In the genomic region with DNA sequence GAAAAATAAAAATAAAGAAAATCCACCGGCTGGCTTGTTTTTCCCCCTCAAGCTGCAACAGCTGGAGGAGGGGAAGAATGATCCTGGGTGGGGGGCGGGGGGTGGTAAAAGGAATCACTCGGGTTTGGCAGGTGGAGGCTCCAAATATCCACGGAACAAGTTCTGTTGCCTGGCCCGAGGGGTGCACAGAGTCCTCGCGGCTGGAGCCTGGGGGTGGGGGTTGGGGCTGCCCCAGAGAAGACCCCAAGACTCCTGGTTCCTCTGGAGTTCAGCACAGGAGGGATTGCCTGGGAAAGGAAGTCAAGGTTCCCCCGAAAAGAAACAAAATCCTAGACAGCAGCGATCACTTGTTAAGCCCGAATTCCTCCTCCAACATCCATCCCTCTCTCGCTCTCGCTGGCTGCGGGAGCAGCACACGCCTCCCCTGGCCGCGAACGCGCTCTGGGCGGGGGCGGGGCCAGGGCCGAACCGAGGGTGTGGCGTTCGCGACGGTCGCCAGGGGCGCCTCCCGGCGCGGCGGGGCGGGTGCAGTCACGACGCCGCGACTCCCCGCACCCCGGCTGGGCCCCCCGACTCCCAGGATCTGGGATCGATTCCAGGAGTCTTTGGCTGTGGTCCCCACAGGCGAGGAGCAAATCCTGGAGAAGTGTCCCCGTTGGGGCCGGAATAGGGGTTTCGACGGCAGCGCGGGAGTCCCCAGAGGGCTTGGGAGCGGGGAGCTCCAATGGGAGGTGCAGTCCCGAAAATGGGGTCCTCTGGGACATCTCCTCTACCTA, we compare ENCODE assay signal across 9 cellular contexts.
DNase-seq lines count a peak whose midpoint lies in the region; ATAC-seq and TF ChIP-seq lines count a peak whose summit lies in the region.
"Had no signal": no experiment of that assay in that cellular context is flagged by ENCODE, and none has a peak within 500 bp of the region (broad histone marks: within the 10 kb centered on the region; RNA-seq: fewer than 3 reads in every experiment).

A gene (minus strand): TSS at position 443 of the 776 bp plus-strand sequence. CDS start 4,352 bp downstream, outside the sequence.

- H3K9me3 ChIP-seq in adipocyte (ENCODE audit: control insufficient read depth, low read length) (no peaks in the 10 kb centered on the region), stomach smooth muscle (ENCODE audit: control insufficient read depth in 2 of 2, low read length in 2 of 2) (no peaks in the 10 kb centered on the region)

- peaks cover 4% of the 10 kb centered on the region for H3K4me1 ChIP-seq in adipocyte (ENCODE audit: control insufficient read depth, insufficient read depth, low read length)
- peaks cover 9% of the 10 kb centered on the region for H3K4me1 ChIP-seq in stomach smooth muscle (ENCODE audit: control insufficient read depth, insufficient read depth, low read length)

- H3K9ac ChIP-seq in adipocyte (ENCODE audit: low read length) (no peak within 1 kb of the TSS), stomach smooth muscle (ENCODE audit: low read length in 2 of 2) (peak within 1 kb of the TSS in 1 of 2 donors; percentile 29)

- no peak for TF ChIP-seq CTCF in LNCaP clone FGC (IDR thresholded peaks at IDR 0.05; ENCODE audit: control insufficient read depth, extremely low read depth, insufficient read depth)

- H3K27me3 ChIP-seq in adipocyte (replicated peaks; ENCODE audit: control insufficient read depth, insufficient read depth, low read length): peaks cover 41% of the 10 kb centered on the region
- H3K27me3 ChIP-seq in stomach smooth muscle (ENCODE audit: control insufficient read depth in 1 of 2, insufficient read depth in 2 of 2, low read length in 2 of 2): peaks cover 0 to 5% of the 10 kb centered on the region in 2 donors

- no peak within 1 kb of the TSS for H3K27ac ChIP-seq in stomach smooth muscle (ENCODE audit: low read length)
- H3K27ac ChIP-seq: epithelial cell of prostate had no signal

- ATAC-seq in GM21367 (IDR thresholded peaks at IDR 0.05; ENCODE audit: unreplicated experiment) (no peak), GM18505 (IDR thresholded peaks at IDR 0.05; ENCODE audit: unreplicated experiment) (no peak), HG03520 (IDR thresholded peaks at IDR 0.05; ENCODE audit: unreplicated experiment) (no peak), GM18858 (IDR thresholded peaks at IDR 0.05; ENCODE audit: unreplicated experiment) (no peak)

- H3K4me3 ChIP-seq in LNCaP clone FGC (ENCODE audit: low read depth, low read length) (peak within 1 kb of the TSS; percentile 28; the same call in 1 of the 2 replicates), adipocyte (ENCODE audit: low read length) (peak within 1 kb of the TSS; percentile 41), stomach smooth muscle (ENCODE audit: low read length in 2 of 2) (peak within 1 kb of the TSS; percentile 65 to 76)

- DNase-seq in LNCaP clone FGC (ENCODE audit: low read depth): no peak
- DNase-seq in adipocyte (ENCODE audit: low read depth): peak; percentile 15
- DNase-seq in iPS-NIHi11 (ENCODE audit: low spot score): peak; percentile 84

- H3K36me3 ChIP-seq in adipocyte (ENCODE audit: control insufficient read depth, insufficient read depth, low read length, severe bottlenecking) (no peaks in the 10 kb centered on the region), stomach smooth muscle (ENCODE audit: control insufficient read depth in 2 of 2, insufficient read depth in 2 of 2, low read length in 2 of 2) (no peaks in the 10 kb centered on the region)

- no peak for TF ChIP-seq POLR2A in GM18505 (IDR thresholded peaks at IDR 0.05; ENCODE audit: borderline replicate concordance, extremely low read depth, insufficient read depth, insufficient read length)
